In genomic region chr1:210291786-210292275, GRCh38 we compare ENCODE assay signal across 8 cellular contexts. TPM values are rescaled to one million over a fixed set of nuclear protein-coding genes. Genes with fewer than 3 reads are reported as not detected.
DNase-seq lines count a peak whose midpoint lies in the region; ATAC-seq, FAIRE-seq and TF ChIP-seq lines count a peak whose summit lies in the region.

No MANE protein-coding gene starts in this region.

- TF ChIP-seq POLR2A in endothelial cell of umbilical vein (IDR thresholded peaks at IDR 0.05; ENCODE audit: low read depth, low read length): no peak

- POLR2A ChIA-PET in A673 (lab: Charles Lee; ENCODE audit: low non-redundant PET) (interaction anchor here (0.6 kb wide), 1 partner anchor 52 kb away, joined by 3 read pairs; no protein-coding TSS in a partner anchor), endothelial cell of umbilical vein (lab: Charles Lee) (interaction anchor here (1.1 kb wide), 1 partner anchor 82 kb away, joined by 3 read pairs; no protein-coding TSS in a partner anchor)

- dilution Hi-C loops in endothelial cell of umbilical vein (cut with MboI; ENCODE audit: extremely low pct_ligation_motif_present, low sequenced_read_pairs): no loop called here

- peak overlapping the region; percentile 47 for H3K4me3 ChIP-seq in A673 (ENCODE audit: low read depth, low read length, poor library complexity, severe bottlenecking)
- H3K4me3 ChIP-seq in endothelial cell of umbilical vein (replicated peaks in 1 of 3; ENCODE audit: insufficient read depth in 1 of 3, low read depth in 1 of 3, low read length in 3 of 3): peak overlapping the region in 1 of 3 experiments; percentile 31

- BruUV-seq in A673 (replicated peaks; lab: Mats Ljungman, UMichigan) (no TSS peak), endothelial cell of umbilical vein (replicated peaks; lab: Mats Ljungman, UMichigan) (no TSS peak)

- peak overlapping the region; percentile 48 for H3K4me2 ChIP-seq in endothelial cell of umbilical vein (ENCODE audit: insufficient read depth, low read length)

- DNase-seq in A673 (ENCODE audit: low spot score) (peak; percentile 89), NCI-H2227 (lab: John Stamatoyannopoulos, UW; ENCODE audit: unreplicated experiment) (peak; percentile 66), endothelial cell of umbilical vein (ENCODE audit: low read depth, low spot score) (no peak), foreskin melanocyte (no peak), foreskin keratinocyte (no peak), G401 (ENCODE audit: low spot score) (no peak)

- no peaks in the 10 kb centered on the region for H3K9me1 ChIP-seq in endothelial cell of umbilical vein (replicated peaks; ENCODE audit: control insufficient read depth, extremely low read depth, insufficient read depth, low read length)

- peaks cover 41% of the 10 kb centered on the region for H3K27me3 Mint-ChIP-seq in nephron (ENCODE audit: low read depth)

- no peaks in the 10 kb centered on the region for H4K20me1 ChIP-seq in endothelial cell of umbilical vein (replicated peaks; ENCODE audit: control insufficient read depth, extremely low read depth, insufficient read depth, low read length)

- no peaks in the 10 kb centered on the region for H3K9me3 ChIP-seq in A673 (ENCODE audit: low read depth, low read length, poor library complexity, severe bottlenecking)
- H3K9me3 ChIP-seq in endothelial cell of umbilical vein (replicated peaks; ENCODE audit: control insufficient read depth, insufficient read depth, low read length): no peaks in the 10 kb centered on the region

- H3K36me3 Mint-ChIP-seq in nephron (ENCODE audit: low read depth): no peaks in the 10 kb centered on the region

- intact Hi-C loops in A673 (cut with micrococcal nuclease; ENCODE audit: unreplicated experiment): loop anchor here (5.0 kb wide), 2 partner anchors 40 to 55 kb away; no protein-coding TSS in a partner anchor
- intact Hi-C loops in endothelial cell of umbilical vein (cut with micrococcal nuclease): loop anchor here (2.0 kb wide), 1 partner anchor 53 kb away; no protein-coding TSS in a partner anchor

- H3K36me3 ChIP-seq in A673 (ENCODE audit: insufficient read depth, low read length, poor library complexity, severe bottlenecking) (no peaks in the 10 kb centered on the region), endothelial cell of umbilical vein (ENCODE audit: control insufficient read depth in 2 of 2, extremely low read depth in 1 of 2, insufficient read depth in 2 of 2, low read length in 2 of 2) (no peaks in the 10 kb centered on the region)

- no peak overlapping the region for H2AFZ ChIP-seq in endothelial cell of umbilical vein (ENCODE audit: low read depth, low read length)

- in situ Hi-C loops in G401 (cut with HindIII; ENCODE audit: low sequenced_read_pairs): no loop called here

- no peak for TF ChIP-seq CTCF in A673 (conservative IDR thresholded peaks at IDR 0.05; ENCODE audit: low read depth, low read length)
- no peak for TF ChIP-seq CTCF in endothelial cell of umbilical vein (IDR thresholded peaks at IDR 0.05; ENCODE audit: extremely low read depth in 1 of 2, insufficient read depth in 1 of 2, low read depth in 1 of 2, low read length in 2 of 2)
- no peak for TF ChIP-seq CTCF in nephron (IDR thresholded peaks at IDR 0.05; ENCODE audit: unreplicated experiment in 3 of 3)
- TF ChIP-seq CTCF in foreskin keratinocyte (conservative IDR thresholded peaks at IDR 0.05): no peak

- no peak for FAIRE-seq in endothelial cell of umbilical vein (lab: Jason Lieb, UNC)

- ATAC-seq in HG03442 (IDR thresholded peaks at IDR 0.05; ENCODE audit: unreplicated experiment): no peak
- no peak for ATAC-seq in foreskin keratinocyte

- no peaks in the 10 kb centered on the region for H3K9me3 Mint-ChIP-seq in nephron

- H3K27me3 ChIP-seq in A673 (replicated peaks; ENCODE audit: insufficient read depth, low read depth, low read length, poor library complexity): no peaks in the 10 kb centered on the region
- H3K27me3 ChIP-seq in endothelial cell of umbilical vein (ENCODE audit: control insufficient read depth in 2 of 2, insufficient read depth in 2 of 2, low read length in 2 of 2): peaks cover 22 to 25% of the 10 kb centered on the region in 2 experiments
- H3K27me3 ChIP-seq in foreskin keratinocyte: peaks cover 69% of the 10 kb centered on the region

- H3K4me1 ChIP-seq in A673 (ENCODE audit: insufficient read depth, low read length, poor library complexity, severe bottlenecking) (peaks cover 58% of the 10 kb centered on the region), endothelial cell of umbilical vein (ENCODE audit: control insufficient read depth, extremely low read depth, insufficient read depth, low read length) (no peaks in the 10 kb centered on the region), foreskin keratinocyte (no peaks in the 10 kb centered on the region)

- H3K9ac ChIP-seq in endothelial cell of umbilical vein (replicated peaks; ENCODE audit: extremely low read depth, insufficient read depth, low read length): peak overlapping the region; percentile 35

- CTCF ChIA-PET in A673 (lab: Charles Lee) (interaction anchor here (0.7 to 0.9 kb wide), 2 partner anchors 41 to 90 kb away, joined by 14 to 26 read pairs; no protein-coding TSS in a partner anchor), endothelial cell of umbilical vein (lab: Charles Lee) (interaction anchor here (1.3 to 3.2 kb wide), 5 partner anchors 10 to 92 kb away, joined by 3 to 14 read pairs (median 4); partner anchors contain the start of gene SERTAD4)

- H3K27ac ChIP-seq in A673 (ENCODE audit: low read depth, low read length, poor library complexity, severe bottlenecking) (peak overlapping the region; percentile 94), endothelial cell of umbilical vein (ENCODE audit: insufficient read depth, low read depth, low read length) (no peak overlapping the region), foreskin keratinocyte (no peak overlapping the region)

- H3K79me2 ChIP-seq in endothelial cell of umbilical vein (ENCODE audit: control insufficient read depth, insufficient read depth, low read length): no peaks in the 10 kb centered on the region

- peak overlapping the region; percentile 97 to 98 (median 98) for H3K27ac Mint-ChIP-seq in nephron

- H3K4me1 Mint-ChIP-seq in nephron: peaks cover 56% of the 10 kb centered on the region

- H3K4me3 Mint-ChIP-seq in nephron: peak overlapping the region; percentile 66 to 79 (median 76)

TF ChIP-seq in endothelial cell of umbilical vein, 7 proteins besides CTCF, POLR2A, EP300 and RAD21:
- TF ChIP-seq EZH2 (IDR thresholded peaks at IDR 0.05; ENCODE audit: borderline replicate concordance, low read depth, low read length, severe bottlenecking) (no peak), MAX (IDR thresholded peaks at IDR 0.05; ENCODE audit: insufficient read depth, insufficient read length) (no peak), MYC (IDR thresholded peaks at IDR 0.05; ENCODE audit: low read depth, low read length) (no peak), FOS (IDR thresholded peaks at IDR 0.05; ENCODE audit: borderline replicate concordance, insufficient read depth, low read length) (no peak), POLR2AphosphoS5 (IDR thresholded peaks at IDR 0.05; ENCODE audit: insufficient read depth, low read depth, low read length) (no peak), JUN (IDR thresholded peaks at IDR 0.05; ENCODE audit: borderline replicate concordance, insufficient read depth, insufficient read length, low read depth) (no peak), GATA2 (IDR thresholded peaks at IDR 0.05; ENCODE audit: insufficient read depth, insufficient read length, low read depth, low read length) (no peak)
TF ChIP-seq in endothelial cell of umbilical vein: peak in this region for 0.

RNA-seq across cellular contexts. Expression of gene HHAT, which starts 36.9 kb away (rescaled TPM):
- total RNA-seq in A673 (2021): 2.7 and 3.0 TPM in 2 replicates
- total RNA-seq in endothelial cell of umbilical vein: 2.4 TPM in 2 replicates
- 4.3 TPM in 2 replicates for polyA plus RNA-seq in endothelial cell of umbilical vein
- polyA plus RNA-seq in endothelial cell of umbilical vein (2011; cell fraction: cytosol; rRNA removed): 2.0 and 2.6 TPM in 2 replicates
- polyA plus RNA-seq in endothelial cell of umbilical vein (2011; cell fraction: nucleus; rRNA removed): 2.9 and 3.3 TPM in 2 replicates
- polyA plus RNA-seq in endothelial cell of umbilical vein (2012): 1.0 and 1.2 TPM in 2 replicates
- 4.6 and 5.0 TPM in 2 replicates for polyA minus RNA-seq in endothelial cell of umbilical vein
- polyA minus RNA-seq in endothelial cell of umbilical vein (2011; cell fraction: cytosol; rRNA and poly(A)+ RNA removed): not detected
- polyA minus RNA-seq in endothelial cell of umbilical vein (2011; cell fraction: nucleus; rRNA and poly(A)+ RNA removed): 9.8 and 11.1 TPM in 2 replicates
- 4.2 and 4.7 TPM in 2 replicates for total RNA-seq in foreskin keratinocyte
- polyA plus RNA-seq in foreskin keratinocyte: 2.3 and 2.5 TPM in 2 replicates
- total RNA-seq in G401 (2014; rRNA removed; shearing (Covaris generic)): 7.2 and 12.6 TPM in 2 replicates

RNA-seq across cellular contexts. Expression of gene SERTAD4, which starts 59.2 kb away (rescaled TPM):
- total RNA-seq in A673 (2021) (8.0 and 12.2 TPM in 2 replicates), endothelial cell of umbilical vein (11.3 and 11.9 TPM in 2 replicates), foreskin keratinocyte (5.3 and 9.2 TPM in 2 replicates)
- polyA plus RNA-seq in endothelial cell of umbilical vein (3.5 and 4.0 TPM in 2 replicates), foreskin keratinocyte (2.8 and 4.7 TPM in 2 replicates)
- 6.1 and 6.5 TPM in 2 replicates for polyA plus RNA-seq in endothelial cell of umbilical vein (2011; cell fraction: cytosol; rRNA removed)
- 9.8 and 12.5 TPM in 2 replicates for polyA plus RNA-seq in endothelial cell of umbilical vein (2011; cell fraction: nucleus; rRNA removed)
- polyA plus RNA-seq in endothelial cell of umbilical vein (2012): 1.7 and 2.3 TPM in 2 replicates
- 4.6 and 8.0 TPM in 2 replicates for polyA minus RNA-seq in endothelial cell of umbilical vein
- not detected for polyA minus RNA-seq in endothelial cell of umbilical vein (2011; cell fraction: cytosol; rRNA and poly(A)+ RNA removed)
- polyA minus RNA-seq in endothelial cell of umbilical vein (2011; cell fraction: nucleus; rRNA and poly(A)+ RNA removed): 5.9 and 8.8 TPM in 2 replicates
- total RNA-seq in G401 (2014; rRNA removed; shearing (Covaris generic)): 7.3 and 14.2 TPM in 2 replicates

Comparison
In these comparisons a context has a peak if more than half of its experiments do, and no peak if none do; other contexts are left out.
1. DNase-seq: peak in A673 (single experiment) and NCI-H2227 (single experiment); none in endothelial cell of umbilical vein (single experiment), foreskin melanocyte (single experiment), foreskin keratinocyte (0 of 2) and G401 (single experiment).